ENCODE assay signal across 1 cellular context in genomic region chr4:186266699-186267467, GRCh38.
TF ChIP-seq lines count a peak whose summit lies in the region.

No MANE protein-coding gene starts in this region.

TF ChIP-seq in IMR-90, 13 proteins besides CTCF, POLR2A, EP300 and RAD21:
- TF ChIP-seq FOS (IDR thresholded peaks at IDR 0.05; ENCODE audit: low read depth, low read length) (no peak), RCOR1 (IDR thresholded peaks at IDR 0.05; ENCODE audit: insufficient replicate concordance, low read length) (no peak), CEBPB (IDR thresholded peaks at IDR 0.05; ENCODE audit: low read depth, low read length) (no peak), NFE2L2 (IDR thresholded peaks at IDR 0.05; ENCODE audit: low read depth, low read length) (no peak), ELK1 (IDR thresholded peaks at IDR 0.05; ENCODE audit: borderline replicate concordance, low read depth, low read length) (no peak), MAZ (IDR thresholded peaks at IDR 0.05; ENCODE audit: borderline replicate concordance, low read depth, low read length) (no peak), RFX5 (IDR thresholded peaks at IDR 0.05; ENCODE audit: low read depth, low read length) (no peak), MXI1 (IDR thresholded peaks at IDR 0.05; ENCODE audit: borderline replicate concordance, low read depth, low read length) (no peak), CHD1 (IDR thresholded peaks at IDR 0.05; ENCODE audit: low read depth, low read length) (no peak), BHLHE40 (IDR thresholded peaks at IDR 0.05; ENCODE audit: low read depth, low read length) (no peak), USF2 (IDR thresholded peaks at IDR 0.05; ENCODE audit: low read depth, low read length) (no peak), MAFK (IDR thresholded peaks at IDR 0.05; ENCODE audit: low read depth, low read length) (no peak), SMC3 (IDR thresholded peaks at IDR 0.05; ENCODE audit: low read depth, low read length) (no peak)
TF ChIP-seq in IMR-90: peak in this region for 0.
